In the genomic region with DNA sequence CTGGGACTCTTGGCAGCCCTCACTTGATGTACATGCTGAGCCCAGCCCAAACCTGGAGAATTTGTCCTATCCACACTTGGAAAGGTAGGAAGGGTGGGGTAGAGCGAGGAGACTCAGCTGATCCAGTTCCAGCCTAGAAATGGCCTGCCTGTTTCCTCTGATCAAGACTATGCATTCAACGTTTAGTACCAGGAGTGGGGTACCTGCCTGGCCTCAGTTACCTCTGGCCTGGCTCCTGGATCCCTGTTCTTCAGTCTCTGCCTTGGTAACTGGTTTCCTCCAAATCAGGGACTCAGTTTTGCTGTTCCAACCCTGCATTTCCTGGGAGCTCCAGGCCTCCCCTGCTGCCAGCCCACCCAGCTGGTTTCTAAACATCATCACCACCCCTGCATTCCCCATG, we compare ENCODE assay signal across 20 cellular contexts.
DNase-seq lines count a peak whose midpoint lies in the region; ATAC-seq and TF ChIP-seq lines count a peak whose summit lies in the region.
"Had no signal": no experiment of that assay in that cellular context is flagged by ENCODE, and none has a peak within 500 bp of the region (broad histone marks: within the 10 kb centered on the region; RNA-seq: fewer than 3 reads in every experiment).

No MANE protein-coding gene starts in this region.

- peaks cover 19% of the 10 kb centered on the region for H3K9me3 Mint-ChIP-seq in endodermal cell
- H3K9me3 Mint-ChIP-seq in activated naive CD4-positive, alpha-beta T cell treated with anti-CD3 and anti-CD28 coated beads, Interleukin-2, amount 10 ng/mL, durations not matched to agents 7 days and 5 days: peaks cover 10% of the 10 kb centered on the region

- TF ChIP-seq CTCF in GM13976 (IDR thresholded peaks at IDR 0.05; ENCODE audit: borderline replicate concordance, control extremely low read depth, extremely low read depth, insufficient read depth, missing control alignments) (no peak), endodermal cell (conservative IDR thresholded peaks at IDR 0.05) (no peak), upper lobe of right lung (IDR thresholded peaks at IDR 0.05) (no peak)

- CTCF ChIA-PET in activated naive CD4-positive, alpha-beta T cell treated with anti-CD3 and anti-CD28 coated beads, Interleukin-2, amount 10 ng/mL, durations not matched to agents 7 days and 5 days (lab: Charles Lee): no interaction called here

- no peak overlapping the region for H3K4me3 Mint-ChIP-seq in endodermal cell
- H3K4me3 Mint-ChIP-seq in activated naive CD4-positive, alpha-beta T cell treated with anti-CD3 and anti-CD28 coated beads, Interleukin-2, amount 10 ng/mL, durations not matched to agents 7 days and 5 days: no peak overlapping the region
- H3K4me3 Mint-ChIP-seq: CD4-positive, CD25-positive, alpha-beta regulatory T cell; CD8-positive, alpha-beta memory T cell had no signal

- in situ Hi-C loops in GM13976 (cut with MboI; ENCODE audit: low sequenced_read_pairs, unreplicated experiment): no loop called here

- H3K27me3 ChIP-seq in endodermal cell (ENCODE audit: control insufficient read depth, insufficient read depth, low read length, poor library complexity, severe bottlenecking) (no peaks in the 10 kb centered on the region), upper lobe of right lung (no peaks in the 10 kb centered on the region)
- H3K27me3 ChIP-seq: BLaER1 treated with 17β-estradiol and CSF1 and Interleukin-3, amounts not matched to agents 10 nM and 100 nM had no signal

- peak; percentile 3 for DNase-seq in GM13976 (ENCODE audit: low spot score)
- DNase-seq in endodermal cell: peak; percentile 1
- DNase-seq in posterior vena cava (ENCODE audit: low spot score): peak; percentile 45
- peak; percentile 22 for DNase-seq in upper lobe of right lung
- DNase-seq in medulla oblongata (ENCODE audit: extremely low spot score): no peak
- DNase-seq in SIG-M5 treated with dmso at 0.1 percent for 504 hours (lab: John Stamatoyannopoulos, UW; ENCODE audit: unreplicated experiment): no peak
- DNase-seq in activated naive CD4-positive, alpha-beta T cell treated with anti-CD3 and anti-CD28 coated beads, Interleukin-2, amount 10 ng/mL, durations not matched to agents 7 days and 5 days: no peak
- DNase-seq: 8988T; CD4-positive, CD25-positive, alpha-beta regulatory T cell; CD8-positive, alpha-beta memory T cell; COR-L47; DMS 273 treated with DMSO at 0.1 percent for 48 hours; DMS53; DND-41; EL; GM23248 had no signal

- no peaks in the 10 kb centered on the region for H3K4me1 ChIP-seq in endodermal cell (ENCODE audit: control insufficient read depth, insufficient read depth, low read length)
- H3K4me1 ChIP-seq in upper lobe of right lung: no peaks in the 10 kb centered on the region
- H3K4me1 ChIP-seq: HAP-1 had no signal

- no peaks in the 10 kb centered on the region for H3K36me3 ChIP-seq in endodermal cell (ENCODE audit: control insufficient read depth, insufficient read depth, low read length)
- no peaks in the 10 kb centered on the region for H3K36me3 ChIP-seq in upper lobe of right lung
- H3K36me3 ChIP-seq: BLaER1 treated with 17β-estradiol and CSF1 and Interleukin-3, amounts not matched to agents 10 nM and 100 nM; HAP-1 had no signal

- no peak overlapping the region for H3K4me3 ChIP-seq in endodermal cell (ENCODE audit: low read length)
- H3K4me3 ChIP-seq in upper lobe of right lung: no peak overlapping the region
- H3K4me3 ChIP-seq: BLaER1 treated with 17β-estradiol and CSF1 and Interleukin-3, amounts not matched to agents 10 nM and 100 nM; GM12878; GM23248; HAP-1 had no signal

- H3K9ac ChIP-seq in endodermal cell (ENCODE audit: extremely low read depth, low read length, poor library complexity, severe bottlenecking): no peak overlapping the region
- H3K9ac ChIP-seq: BLaER1 treated with 17β-estradiol and CSF1 and Interleukin-3, amounts not matched to agents 10 nM and 100 nM; GM23248 had no signal

- peaks cover 4% of the 10 kb centered on the region for H3K36me3 Mint-ChIP-seq in endodermal cell (ENCODE audit: low read depth)
- no peaks in the 10 kb centered on the region for H3K36me3 Mint-ChIP-seq in activated naive CD4-positive, alpha-beta T cell treated with anti-CD3 and anti-CD28 coated beads, Interleukin-2, amount 10 ng/mL, durations not matched to agents 7 days and 5 days
- H3K36me3 Mint-ChIP-seq: CD4-positive, CD25-positive, alpha-beta regulatory T cell had no signal

- 69 to 84% methylated on average over 2 of the region's 2 CpGs for WGBS in endodermal cell (ENCODE audit: insufficient coverage in 1 of 2, insufficient read length in 1 of 2), 2 experiments

- H3K9me3 ChIP-seq in endodermal cell (ENCODE audit: control insufficient read depth, low read length) (peaks cover 7% of the 10 kb centered on the region), upper lobe of right lung (no peaks in the 10 kb centered on the region)
- H3K9me3 ChIP-seq: HAP-1 had no signal

- no peaks in the 10 kb centered on the region for H3K4me1 Mint-ChIP-seq in endodermal cell
- no peaks in the 10 kb centered on the region for H3K4me1 Mint-ChIP-seq in activated naive CD4-positive, alpha-beta T cell treated with anti-CD3 and anti-CD28 coated beads, Interleukin-2, amount 10 ng/mL, durations not matched to agents 7 days and 5 days
- H3K4me1 Mint-ChIP-seq: CD4-positive, CD25-positive, alpha-beta regulatory T cell; CD8-positive, alpha-beta memory T cell had no signal

- no peak overlapping the region for H3K27ac Mint-ChIP-seq in endodermal cell
- no peak overlapping the region for H3K27ac Mint-ChIP-seq in activated naive CD4-positive, alpha-beta T cell treated with anti-CD3 and anti-CD28 coated beads, Interleukin-2, amount 10 ng/mL, durations not matched to agents 7 days and 5 days
- H3K27ac Mint-ChIP-seq: CD4-positive, CD25-positive, alpha-beta regulatory T cell; CD8-positive, alpha-beta memory T cell had no signal

- H3K27me3 Mint-ChIP-seq in endodermal cell (ENCODE audit: insufficient read depth): peaks cover 22% of the 10 kb centered on the region
- peaks cover 4% of the 10 kb centered on the region for H3K27me3 Mint-ChIP-seq in activated naive CD4-positive, alpha-beta T cell treated with anti-CD3 and anti-CD28 coated beads, Interleukin-2, amount 10 ng/mL, durations not matched to agents 7 days and 5 days

- intact Hi-C loops in posterior vena cava (cut with DNase I): loop anchor here in 1 of 2 donors (5.0 kb wide), 1 partner anchor 202 kb away; no protein-coding TSS in a partner anchor
- intact Hi-C loops in upper lobe of right lung (cut with DNase I): loop anchor here (10.0 kb wide), 1 partner anchor 75 kb away; no protein-coding TSS in a partner anchor

- H3K27ac ChIP-seq in endodermal cell (ENCODE audit: low read depth, low read length) (no peak overlapping the region), upper lobe of right lung (no peak overlapping the region)
- H3K27ac ChIP-seq: BLaER1 treated with 17β-estradiol and CSF1 and Interleukin-3, amounts not matched to agents 10 nM and 100 nM; GM23248; HL-60 had no signal

- no peak for ATAC-seq in upper lobe of right lung
- ATAC-seq: GM12878 had no signal

Comparison
In these comparisons a context has a peak if more than half of its experiments do, and no peak if none do; other contexts are left out.
1. DNase-seq: peak in GM13976 (single experiment), endodermal cell (single experiment), posterior vena cava (single experiment) and upper lobe of right lung (single experiment); none in medulla oblongata (single experiment), SIG-M5 treated with dmso at 0.1 percent for 504 hours (single experiment) and activated naive CD4-positive, alpha-beta T cell treated with anti-CD3 and anti-CD28 coated beads, Interleukin-2, amount 10 ng/mL, durations not matched to agents 7 days and 5 days (single experiment).